In genomic region chr3:56748663-56749231, GRCh38 we compare ENCODE assay signal across 18 cellular contexts. TPM values are rescaled to one million over a fixed set of nuclear protein-coding genes. Genes with fewer than 3 reads are reported as not detected.
A peak's percentile ranks its signal among the peaks of the same experiment; 100 is the strongest.
DNase-seq lines count a peak whose midpoint lies in the region; ATAC-seq and TF ChIP-seq lines count a peak whose summit lies in the region.
"Had no signal": no experiment of that assay in that cellular context is flagged by ENCODE, and none has a peak within 500 bp of the region (broad histone marks: within the 10 kb centered on the region; RNA-seq: fewer than 3 reads in every experiment).

No MANE protein-coding gene starts in this region.

- H3K4me3 ChIP-seq in SK-N-MC (peak overlapping the region; percentile 49), esophagus muscularis mucosa (no peak overlapping the region), suprapubic skin (no peak overlapping the region)
- H3K4me3 ChIP-seq: BLaER1, colonic mucosa, PC-9, transverse colon had no signal

- TF ChIP-seq CTCF in esophagus muscularis mucosa (IDR thresholded peaks at IDR 0.05) (no peak), suprapubic skin (IDR thresholded peaks at IDR 0.05) (no peak)

- DNase-seq in SK-N-MC (ENCODE audit: low read depth, low spot score) = no peak
- DNase-seq in esophagus muscularis mucosa (ENCODE audit: extremely low spot score) = no peak
- peak; percentile 45 for DNase-seq in medulla oblongata (ENCODE audit: extremely low spot score)
- no peak for DNase-seq in suprapubic skin (ENCODE audit: low spot score in 2 of 2)
- no peak for DNase-seq in NCI-H1105 (lab: John Stamatoyannopoulos, UW)
- DNase-seq in activated gamma-delta T cell (lab: John Stamatoyannopoulos, UW) = no peak
- DNase-seq: activated effector memory CD4-positive, alpha-beta T cell treated with Interleukin-2 at 50 U/mL for 16 hours; colonic mucosa; DMS79; NCI-H187 treated with DMSO at 0.1 percent for 48 hours; NCI-H524; occipital lobe; PC-9; stimulated activated CD4-positive, alpha-beta T cell treated with anti-CD3 and anti-CD28 coated beads, Interleukin-4, amount 100 ng/mL, for 4 hours; transverse colon had no signal

- H3K9me3 ChIP-seq in SK-N-MC (ENCODE audit: low read depth, low read length) (no peaks in the 10 kb centered on the region), esophagus muscularis mucosa (no peaks in the 10 kb centered on the region), suprapubic skin (no peaks in the 10 kb centered on the region)
- H3K9me3 ChIP-seq: colonic mucosa, transverse colon had no signal

- TF ChIP-seq POLR2A in esophagus muscularis mucosa (IDR thresholded peaks at IDR 0.05; ENCODE audit: low read depth) (no peak), suprapubic skin (IDR thresholded peaks at IDR 0.05) (no peak)

- H3K36me3 ChIP-seq in SK-N-MC (ENCODE audit: insufficient read depth, low read length) (no peaks in the 10 kb centered on the region), esophagus muscularis mucosa (peaks cover 10 to 56% (median 36%) of the 10 kb centered on the region in 4 donors), suprapubic skin (peaks cover 36% of the 10 kb centered on the region)
- H3K36me3 ChIP-seq: BLaER1, colonic mucosa had no signal

- intact Hi-C loops in esophagus muscularis mucosa (cut with DNase I) = no loop called here

- peak overlapping the region; percentile 93 for H3K27ac ChIP-seq in SK-N-MC
- H3K27ac ChIP-seq in esophagus muscularis mucosa (replicated peaks in 1 of 4) = peak overlapping the region in 3 of 4 donors; percentile 18 to 48 (median 25)
- peak overlapping the region; percentile 35 for H3K27ac ChIP-seq in suprapubic skin
- H3K27ac ChIP-seq: BLaER1, colonic mucosa, PC-9 had no signal

- H3K27me3 ChIP-seq in esophagus muscularis mucosa (no peaks in the 10 kb centered on the region), suprapubic skin (no peaks in the 10 kb centered on the region)
- H3K27me3 ChIP-seq: BLaER1, colonic mucosa, transverse colon had no signal

- ATAC-seq in GM21529 (IDR thresholded peaks at IDR 0.05; ENCODE audit: unreplicated experiment) (no peak), GM21528 (IDR thresholded peaks at IDR 0.05; ENCODE audit: low FRiP score, unreplicated experiment) (no peak)

- WGBS in esophagus muscularis mucosa = 39% methylated on average over 8 of the region's 8 CpGs
- WGBS in suprapubic skin = 52% methylated on average over 8 of the region's 8 CpGs

- peak overlapping the region; percentile 20 for H3K9ac ChIP-seq in SK-N-MC (ENCODE audit: insufficient read length)
- H3K9ac ChIP-seq: BLaER1 had no signal

- peaks cover 5 to 9% (median 7%) of the 10 kb centered on the region in 4 donors for H3K4me1 ChIP-seq in esophagus muscularis mucosa
- H3K4me1 ChIP-seq in suprapubic skin = peaks cover 20% of the 10 kb centered on the region
- H3K4me1 ChIP-seq: BLaER1, colonic mucosa had no signal

- no peak for TF ChIP-seq EP300 in esophagus muscularis mucosa (IDR thresholded peaks at IDR 0.05)
- TF ChIP-seq EP300 in suprapubic skin (IDR thresholded peaks at IDR 0.05) = no peak

RNA-seq across cellular contexts. Expression of gene ARHGEF3, which starts 53.0 kb away (rescaled TPM):
- 10 to 100 TPM in 3 of 4 donors, 1 to 10 TPM in 1; 9.0 to 14.7 (median 11.7) TPM for total RNA-seq in esophagus muscularis mucosa
- 10 to 100 TPM; 16.3 to 23.0 (median 19.8) TPM for total RNA-seq in suprapubic skin

Comparison
In these comparisons a context has a peak if more than half of its experiments do, and no peak if none do; other contexts are left out.
1. H3K27ac ChIP-seq: peak in every context shown above with its lines; median percentile 93 in SK-N-MC; 35 in suprapubic skin; 25 in esophagus muscularis mucosa.